ENCODE assay signal across 21 cellular contexts in genomic region chr9:136910901-136911245, GRCh38. TPM values are rescaled to one million over a fixed set of nuclear protein-coding genes. Genes with fewer than 3 reads are reported as not detected.
DNase-seq lines count a peak whose midpoint lies in the region; ATAC-seq and TF ChIP-seq lines count a peak whose summit lies in the region.
"Had no signal": no experiment of that assay in that cellular context is flagged by ENCODE, and none has a peak within 500 bp of the region (broad histone marks: within the 10 kb centered on the region; RNA-seq: fewer than 3 reads in every experiment).

No MANE protein-coding gene starts in this region.

- peaks cover 93% of the 10 kb centered on the region for H3K36me3 Mint-ChIP-seq in activated T-cell treated with anti-CD3 and anti-CD28 coated beads, Interleukin-2, amount 50 U/mL, for 24 hours (ENCODE audit: low read depth)
- H3K36me3 Mint-ChIP-seq in T-helper 17 cell (ENCODE audit: low read depth) = no peaks in the 10 kb centered on the region

- H3K4me1 ChIP-seq in foreskin keratinocyte = no peaks in the 10 kb centered on the region
- H3K4me1 ChIP-seq: gastrocnemius medialis had no signal

- peak overlapping the region; percentile 23 for H3K27ac Mint-ChIP-seq in activated T-cell treated with anti-CD3 and anti-CD28 coated beads, Interleukin-2, amount 50 U/mL, for 24 hours
- H3K27ac Mint-ChIP-seq in T-helper 17 cell = peak overlapping the region; percentile 27
- H3K27ac Mint-ChIP-seq in stimulated activated naive CD8-positive, alpha-beta T cell treated with anti-CD3 and anti-CD28 coated beads, Interleukin-15, amount 100 ng/mL, for 72 hours = peak overlapping the region in 1 of 2 donors; percentile 21
- H3K27ac Mint-ChIP-seq: nephron, progenitor cell of endocrine pancreas had no signal

- no peaks in the 10 kb centered on the region for H3K27me3 Mint-ChIP-seq in activated T-cell treated with anti-CD3 and anti-CD28 coated beads, Interleukin-2, amount 50 U/mL, for 24 hours
- no peaks in the 10 kb centered on the region for H3K27me3 Mint-ChIP-seq in T-helper 17 cell
- no peaks in the 10 kb centered on the region for H3K27me3 Mint-ChIP-seq in stimulated activated naive CD8-positive, alpha-beta T cell treated with anti-CD3 and anti-CD28 coated beads, Interleukin-15, amount 100 ng/mL, for 72 hours
- H3K27me3 Mint-ChIP-seq: progenitor cell of endocrine pancreas had no signal

- ATAC-seq in T-helper 17 cell (no peak), foreskin keratinocyte (no peak), GM18505 (IDR thresholded peaks at IDR 0.05; ENCODE audit: unreplicated experiment) (no peak)
- peak; percentile 59 for ATAC-seq in stimulated activated naive CD8-positive, alpha-beta T cell treated with anti-CD3 and anti-CD28 coated beads, Interleukin-15, amount 100 ng/mL, for 72 hours
- ATAC-seq: gastrocnemius medialis had no signal

- H3K4me1 Mint-ChIP-seq in activated T-cell treated with anti-CD3 and anti-CD28 coated beads, Interleukin-2, amount 50 U/mL, for 24 hours (ENCODE audit: low read depth) = peaks cover 8% of the 10 kb centered on the region
- H3K4me1 Mint-ChIP-seq in T-helper 17 cell = peaks cover 13% of the 10 kb centered on the region
- H3K4me1 Mint-ChIP-seq in stimulated activated naive CD8-positive, alpha-beta T cell treated with anti-CD3 and anti-CD28 coated beads, Interleukin-15, amount 100 ng/mL, for 72 hours = peaks cover 14% of the 10 kb centered on the region
- H3K4me1 Mint-ChIP-seq: nephron had no signal

- no peak overlapping the region for H3K4me3 Mint-ChIP-seq in activated T-cell treated with anti-CD3 and anti-CD28 coated beads, Interleukin-2, amount 50 U/mL, for 24 hours
- no peak overlapping the region for H3K4me3 Mint-ChIP-seq in T-helper 17 cell
- no peak overlapping the region for H3K4me3 Mint-ChIP-seq in stimulated activated naive CD8-positive, alpha-beta T cell treated with anti-CD3 and anti-CD28 coated beads, Interleukin-15, amount 100 ng/mL, for 72 hours
- H3K4me3 Mint-ChIP-seq: nephron had no signal

- no peak for DNase-seq in activated T-cell treated with anti-CD3 and anti-CD28 coated beads, Interleukin-2, amount 50 U/mL, for 24 hours
- no peak for DNase-seq in activated T-cell treated with anti-CD3 and anti-CD28 coated beads, Interleukin-2, amount 50 U/mL, for 48 hours
- DNase-seq in T-helper 17 cell (no peak), foreskin keratinocyte (no peak), NCI-H2081 treated with DMSO at 0.1 percent for 48 hours (lab: John Stamatoyannopoulos, UW) (no peak), OCI-M2 (lab: John Stamatoyannopoulos, UW; ENCODE audit: unreplicated experiment) (no peak)
- no peak for DNase-seq in stimulated activated naive CD8-positive, alpha-beta T cell treated with anti-CD3 and anti-CD28 coated beads, Interleukin-15, amount 100 ng/mL, for 72 hours
- DNase-seq: central memory CD4-positive, alpha-beta T cell; erythroblast; gastrocnemius medialis; GF-D8; mesendoderm; NCI-H2029 treated with DMSO at 0.1 percent for 48 hours; stimulated activated CD4-positive, alpha-beta T cell treated with anti-CD3 and anti-CD28 coated beads, Interleukin-2, amount 100 ng/mL, for 48 hours had no signal

- H3K9me3 Mint-ChIP-seq in activated T-cell treated with anti-CD3 and anti-CD28 coated beads, Interleukin-2, amount 50 U/mL, for 24 hours = no peaks in the 10 kb centered on the region
- H3K9me3 Mint-ChIP-seq in stimulated activated naive CD8-positive, alpha-beta T cell treated with anti-CD3 and anti-CD28 coated beads, Interleukin-15, amount 100 ng/mL, for 72 hours = no peaks in the 10 kb centered on the region
- H3K9me3 Mint-ChIP-seq: nephron had no signal

- H3K9me3 ChIP-seq in T-helper 17 cell (ENCODE audit: control insufficient read depth, low read length, poor library complexity, severe bottlenecking) = no peaks in the 10 kb centered on the region
- H3K9me3 ChIP-seq: gastrocnemius medialis had no signal

- no peak overlapping the region for H3K27ac ChIP-seq in foreskin keratinocyte
- H3K27ac ChIP-seq: C4-2B, gastrocnemius medialis had no signal

- TF ChIP-seq POLR2A in GM18505 (IDR thresholded peaks at IDR 0.05; ENCODE audit: borderline replicate concordance, extremely low read depth, insufficient read depth, insufficient read length) = no peak

- no peaks in the 10 kb centered on the region for H3K27me3 ChIP-seq in foreskin keratinocyte
- H3K27me3 ChIP-seq: gastrocnemius medialis had no signal

- TF ChIP-seq CTCF in foreskin keratinocyte (conservative IDR thresholded peaks at IDR 0.05) = peak; percentile 7

RNA-seq across cellular contexts. Expression of gene TRAF2, which starts 24.6 kb away (rescaled TPM):
- total RNA-seq in T-helper 17 cell = 10 to 100 TPM; 20.8 to 21.4 TPM
- total RNA-seq in foreskin keratinocyte = 22.4 and 27.0 TPM in 2 replicates
- 22.3 and 26.7 TPM in 2 replicates for polyA plus RNA-seq in foreskin keratinocyte

RNA-seq across cellular contexts. Expression of gene FBXW5, which starts 33.7 kb away (rescaled TPM):
- 10 to 100 TPM; 84.3 to 88.4 TPM for total RNA-seq in T-helper 17 cell
- 86.5 and 86.6 TPM in 2 replicates for total RNA-seq in foreskin keratinocyte
- polyA plus RNA-seq in foreskin keratinocyte = 77.8 and 78.1 TPM in 2 replicates

RNA-seq across cellular contexts. Expression of gene C8G, which starts 34.2 kb away (rescaled TPM):
- total RNA-seq in T-helper 17 cell (1 to 10 TPM; 1.4 to 2.7 TPM), foreskin keratinocyte (0.25 and 0.65 TPM in 2 replicates)
- polyA plus RNA-seq in foreskin keratinocyte = 0.28 TPM in 1 of 2 replicates, not detected in the other
- total RNA-seq: NCI-H460, skeletal muscle tissue had no signal

RNA-seq across cellular contexts. Expression of gene LCN12, which starts 41.2 kb away (rescaled TPM):
- total RNA-seq in T-helper 17 cell = 1 to 10 TPM; 2.6 to 4.2 TPM
- 0.31 TPM in 1 of 2 replicates, not detected in the other for total RNA-seq in foreskin keratinocyte
- polyA plus RNA-seq in foreskin keratinocyte = 0.15 and 0.16 TPM in 2 replicates
- total RNA-seq: gastrocnemius medialis, skeletal muscle tissue, subcutaneous adipose tissue had no signal

RNA-seq across cellular contexts. Expression of gene EDF1, which starts 44.8 kb away (rescaled TPM):
- total RNA-seq in T-helper 17 cell = 100 to 1,000 TPM; 212 to 224 TPM
- 382 TPM in 2 replicates for total RNA-seq in foreskin keratinocyte
- 506 and 584 TPM in 2 replicates for polyA plus RNA-seq in foreskin keratinocyte
